ENCODE assay signal across 24 cellular contexts in genomic region chr2:202017940-202018339, GRCh38. TPM values are rescaled to one million over a fixed set of nuclear protein-coding genes. Genes with fewer than 3 reads are reported as not detected.
"Had no signal": no experiment of that assay in that cellular context is flagged by ENCODE, and none has a peak within 500 bp of the region (broad histone marks: within the 10 kb centered on the region; RNA-seq: fewer than 3 reads in every experiment).

No MANE protein-coding gene starts in this region.

- H3K27me3 ChIP-seq: stomach, vagina had no signal

- DNase-seq: activated CD4-positive, alpha-beta T cell treated with anti-CD3 and anti-CD28 coated beads, Interleukin-2, amount 10 ng/mL, durations not matched to agents 7 days and 5 days; activated CD8-positive, alpha-beta memory T cell treated with anti-CD3 and anti-CD28 coated beads, Interleukin-2, amount 50 U/mL, for 48 hours; activated effector memory CD4-positive, alpha-beta T cell treated with anti-CD3 and anti-CD28 coated beads, Interleukin-2, amount 50 U/mL, for 16 hours; activated T-cell treated with anti-CD3 and anti-CD28 coated beads, Interleukin-2, amount 50 U/mL, for 48 hours; amniotic stem cell; effector memory CD8-positive, alpha-beta T cell; head of caudate nucleus; mucosa of descending colon; naive B cell; stimulated activated CD4-positive, alpha-beta T cell treated with anti-CD3 and anti-CD28 coated beads, Interleukin-4, amount 100 ng/mL, for 1 hour; stomach; trophoblast cell had no signal

- H3K27ac ChIP-seq: stomach, vagina had no signal

- H3K9me3 ChIP-seq: mucosa of descending colon, stomach, vagina had no signal

- H3K36me3 Mint-ChIP-seq: activated naive CD4-positive, alpha-beta T cell treated with anti-CD3 and anti-CD28 coated beads, Interleukin-2, amount 50 U/mL, for 24 hours; memory B cell; naive B cell had no signal

- H3K4me1 Mint-ChIP-seq: activated CD4-positive, alpha-beta T cell treated with anti-CD3 and anti-CD28 coated beads, Interleukin-2, amount 10 ng/mL, durations not matched to agents 7 days and 5 days; activated naive CD4-positive, alpha-beta T cell treated with anti-CD3 and anti-CD28 coated beads, Interleukin-2, amount 50 U/mL, for 24 hours; memory B cell; naive B cell had no signal

- H3K9me3 Mint-ChIP-seq: activated CD4-positive, alpha-beta T cell treated with anti-CD3 and anti-CD28 coated beads, Interleukin-2, amount 10 ng/mL, durations not matched to agents 7 days and 5 days; activated naive CD4-positive, alpha-beta T cell treated with anti-CD3 and anti-CD28 coated beads, Interleukin-2, amount 50 U/mL, for 24 hours; effector memory CD8-positive, alpha-beta T cell; memory B cell; naive B cell; neural crest cell; T-helper 1 cell treated with Interleukin-12 subunit alpha and Interleukin-12 subunit beta and Interleukin-4 antibody, amounts not matched to agents 30 μg/mL and 1 μg/mL, for 36 hours had no signal

- H3K27ac Mint-ChIP-seq: activated CD4-positive, alpha-beta T cell treated with anti-CD3 and anti-CD28 coated beads, Interleukin-2, amount 10 ng/mL, durations not matched to agents 7 days and 5 days; activated naive CD4-positive, alpha-beta T cell treated with anti-CD3 and anti-CD28 coated beads, Interleukin-2, amount 50 U/mL, for 24 hours; effector memory CD8-positive, alpha-beta T cell; memory B cell; naive B cell; T-helper 1 cell treated with Interleukin-12 subunit alpha and Interleukin-12 subunit beta and Interleukin-4 antibody, amounts not matched to agents 30 μg/mL and 1 μg/mL, for 36 hours had no signal

- H3K27me3 Mint-ChIP-seq: memory B cell had no signal

- H3K4me3 Mint-ChIP-seq: activated CD4-positive, alpha-beta T cell treated with anti-CD3 and anti-CD28 coated beads, Interleukin-2, amount 10 ng/mL, durations not matched to agents 7 days and 5 days; activated naive CD4-positive, alpha-beta T cell treated with anti-CD3 and anti-CD28 coated beads, Interleukin-2, amount 50 U/mL, for 24 hours; effector memory CD8-positive, alpha-beta T cell; memory B cell; naive B cell; neural crest cell; T-helper 1 cell treated with Interleukin-12 subunit alpha and Interleukin-12 subunit beta and Interleukin-4 antibody, amounts not matched to agents 30 μg/mL and 1 μg/mL, for 36 hours had no signal

- H3K4me3 ChIP-seq: mucosa of descending colon, smooth muscle cell, stomach, vagina had no signal

- H3K36me3 ChIP-seq: stomach, vagina had no signal

- ATAC-seq: activated CD4-positive, CD25-positive, alpha-beta regulatory T cell treated with anti-CD3 and anti-CD28 coated beads, Interleukin-2, amount 50 U/mL, for 24 hours; effector memory CD8-positive, alpha-beta T cell; mucosa of descending colon; sciatic nerve had no signal

RNA-seq across cellular contexts. Expression of gene KIAA2012, which starts 55.1 kb away (rescaled TPM):
- total RNA-seq: activated CD4-positive, alpha-beta T cell treated with anti-CD3 and anti-CD28 coated beads, Interleukin-2, amount 10 ng/mL, durations not matched to agents 7 days and 5 days; dermis microvascular lymphatic vessel endothelial cell; kidney epithelial cell; osteoblast; pulmonary artery endothelial cell; sciatic nerve; smooth muscle cell; vagina had no signal
- polyA plus RNA-seq: smooth muscle cell had no signal
